ENCODE assay signal across 2 cellular contexts in genomic region chr12:63976902-63977395, GRCh38.
TF ChIP-seq lines count a peak whose summit lies in the region.

No MANE protein-coding gene starts in this region.

TF ChIP-seq in A549, 52 proteins besides CTCF, POLR2A, EP300 and RAD21:
- TF ChIP-seq FOXS1 (CRISPR knock-in tag; IDR thresholded peaks at IDR 0.05) (no peak), MAFK (IDR thresholded peaks at IDR 0.05; ENCODE audit: partially characterized antibody) (peak; percentile 78)

TF ChIP-seq in HepG2, 621 proteins besides CTCF, POLR2A, EP300 and RAD21:
- TF ChIP-seq MTA1 (CRISPR knock-in tag; IDR thresholded peaks at IDR 0.05; ENCODE audit: borderline replicate concordance) = no peak
- no peak for TF ChIP-seq ZNF724P (CRISPR knock-in tag; IDR thresholded peaks at IDR 0.05; ENCODE audit: borderline replicate concordance)
- TF ChIP-seq NR2F2 (IDR thresholded peaks at IDR 0.05; ENCODE audit: borderline replicate concordance, low read depth) = no peak
- TF ChIP-seq MAFF (IDR thresholded peaks at IDR 0.05; ENCODE audit: low read depth, low read length) = peak; percentile 62
- no peak for TF ChIP-seq PTBP1 (IDR thresholded peaks at IDR 0.05; ENCODE audit: low read depth, low read length, poor library complexity, severe bottlenecking)
- no peak for TF ChIP-seq ZNF644 (CRISPR knock-in tag; IDR thresholded peaks at IDR 0.05; ENCODE audit: low read depth)
- TF ChIP-seq, protein P1, sequence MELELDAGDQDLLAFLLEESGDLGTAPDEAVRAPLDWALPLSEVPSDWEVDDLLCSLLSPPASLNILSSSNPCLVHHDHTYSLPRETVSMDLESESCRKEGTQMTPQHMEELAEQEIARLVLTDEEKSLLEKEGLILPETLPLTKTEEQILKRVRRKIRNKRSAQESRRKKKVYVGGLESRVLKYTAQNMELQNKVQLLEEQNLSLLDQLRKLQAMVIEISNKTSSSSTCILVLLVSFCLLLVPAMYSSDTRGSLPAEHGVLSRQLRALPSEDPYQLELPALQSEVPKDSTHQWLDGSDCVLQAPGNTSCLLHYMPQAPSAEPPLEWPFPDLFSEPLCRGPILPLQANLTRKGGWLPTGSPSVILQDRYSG (CRISPR knock-in tag; IDR thresholded peaks at IDR 0.05) = no peak
- peak; percentile 58 to 78 for TF ChIP-seq MAFK (conservative IDR thresholded peaks at IDR 0.05 in 1 of 2, IDR thresholded peaks at IDR 0.05 in 1 of 2; ENCODE audit: low read length in 2 of 2)
- no peak for TF ChIP-seq MBD4 (IDR thresholded peaks at IDR 0.05; ENCODE audit: borderline replicate concordance, low read length)
- TF ChIP-seq MEIS1 (CRISPR knock-in tag; IDR thresholded peaks at IDR 0.05; ENCODE audit: borderline replicate concordance) = no peak
- TF ChIP-seq GZF1 (CRISPR knock-in tag; IDR thresholded peaks at IDR 0.05) = no peak
- TF ChIP-seq, protein P2, sequence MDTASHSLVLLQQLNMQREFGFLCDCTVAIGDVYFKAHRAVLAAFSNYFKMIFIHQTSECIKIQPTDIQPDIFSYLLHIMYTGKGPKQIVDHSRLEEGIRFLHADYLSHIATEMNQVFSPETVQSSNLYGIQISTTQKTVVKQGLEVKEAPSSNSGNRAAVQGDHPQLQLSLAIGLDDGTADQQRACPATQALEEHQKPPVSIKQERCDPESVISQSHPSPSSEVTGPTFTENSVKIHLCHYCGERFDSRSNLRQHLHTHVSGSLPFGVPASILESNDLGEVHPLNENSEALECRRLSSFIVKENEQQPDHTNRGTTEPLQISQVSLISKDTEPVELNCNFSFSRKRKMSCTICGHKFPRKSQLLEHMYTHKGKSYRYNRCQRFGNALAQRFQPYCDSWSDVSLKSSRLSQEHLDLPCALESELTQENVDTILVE (CRISPR knock-in tag; IDR thresholded peaks at IDR 0.05) = no peak
